25 cellular contexts compared by ENCODE assay signal in the genomic region with DNA sequence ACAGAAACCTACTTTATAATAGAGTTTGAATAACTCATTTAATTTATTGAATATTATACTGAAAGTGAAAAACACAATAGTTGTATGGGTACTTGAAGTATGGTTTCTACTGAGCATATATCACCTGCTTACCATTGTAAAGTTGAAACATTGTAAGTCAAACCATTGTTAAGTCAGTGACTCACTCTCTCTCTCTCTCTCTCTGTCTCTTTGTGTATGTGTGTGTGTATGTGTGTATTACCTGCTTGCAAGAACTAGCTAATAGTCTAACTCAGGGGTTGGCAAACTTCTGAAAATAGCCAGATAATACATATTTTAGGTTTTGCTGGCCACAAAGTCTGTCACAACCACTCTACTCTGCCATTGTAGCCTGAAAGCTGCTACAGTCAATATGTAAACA.
DNase-seq lines count a peak whose midpoint lies in the region; ATAC-seq and TF ChIP-seq lines count a peak whose summit lies in the region.
"Had no signal": no experiment of that assay in that cellular context is flagged by ENCODE, and none has a peak within 500 bp of the region (broad histone marks: within the 10 kb centered on the region; RNA-seq: fewer than 3 reads in every experiment).

No MANE protein-coding gene starts in this region.

- CTCF ChIA-PET in MCF 10A (lab: Yijun Ruan, JAX) = interaction anchor here (0.5 to 1.5 kb wide), 5 partner anchors 12 to 564 kb away, joined by 3 to 6 read pairs (median 3); no protein-coding TSS in a partner anchor
- CTCF ChIA-PET in mammary epithelial cell (lab: Charles Lee; ENCODE audit: low non-redundant PET) = no interaction called here

- H3K9ac ChIP-seq in mammary epithelial cell (ENCODE audit: insufficient read depth, low read length) = no peak overlapping the region

- no peaks in the 10 kb centered on the region for H3K36me3 Mint-ChIP-seq in MCF 10A (ENCODE audit: insufficient read depth, unreplicated experiment)
- H3K36me3 Mint-ChIP-seq: activated naive CD4-positive, alpha-beta T cell treated with anti-CD3 and anti-CD28 coated beads, Interleukin-2, amount 10 ng/mL, durations not matched to agents 7 days and 5 days; CD8-positive, alpha-beta T cell had no signal

- H3K27ac Mint-ChIP-seq in MCF 10A (ENCODE audit: low read depth, unreplicated experiment) = peak overlapping the region; percentile 33
- H3K27ac Mint-ChIP-seq: activated naive CD4-positive, alpha-beta T cell treated with anti-CD3 and anti-CD28 coated beads, Interleukin-2, amount 10 ng/mL, durations not matched to agents 7 days and 5 days; activated T-helper 1 cell treated with anti-CD3 and anti-CD28 coated beads, Interleukin-12 subunit alpha, Interleukin-12 subunit beta, Interleukin-2, Interleukin-4 antibody, amounts not matched to agents 30 ng/mL and 10 ng/mL and 1 ng/mL, durations not matched to agents 14 hours and 24 hours and 36 hours; CD8-positive, alpha-beta T cell; stimulated activated naive CD8-positive, alpha-beta T cell treated with anti-CD3 and anti-CD28 coated beads, Interleukin-15, amount 100 ng/mL, for 72 hours had no signal

- no peak overlapping the region for H3K4me3 Mint-ChIP-seq in MCF 10A (ENCODE audit: unreplicated experiment)
- H3K4me3 Mint-ChIP-seq: activated naive CD4-positive, alpha-beta T cell treated with anti-CD3 and anti-CD28 coated beads, Interleukin-2, amount 10 ng/mL, durations not matched to agents 7 days and 5 days; activated T-helper 1 cell treated with anti-CD3 and anti-CD28 coated beads, Interleukin-12 subunit alpha, Interleukin-12 subunit beta, Interleukin-2, Interleukin-4 antibody, amounts not matched to agents 30 ng/mL and 10 ng/mL and 1 ng/mL, durations not matched to agents 14 hours and 24 hours and 36 hours; CD8-positive, alpha-beta T cell; neural crest cell; stimulated activated naive CD8-positive, alpha-beta T cell treated with anti-CD3 and anti-CD28 coated beads, Interleukin-15, amount 100 ng/mL, for 72 hours had no signal

- H3K27ac ChIP-seq in breast epithelium (no peak overlapping the region), mammary epithelial cell (ENCODE audit: insufficient read depth, low read depth, low read length) (peak overlapping the region; percentile 91), foreskin keratinocyte (peak overlapping the region; percentile 56)
- H3K27ac ChIP-seq: Peyer's patch, thyroid gland had no signal

- H3K27me3 ChIP-seq in breast epithelium (no peaks in the 10 kb centered on the region), mammary epithelial cell (ENCODE audit: insufficient read depth, low read length) (no peaks in the 10 kb centered on the region), foreskin keratinocyte (no peaks in the 10 kb centered on the region)
- H3K27me3 ChIP-seq: gastroesophageal sphincter, Peyer's patch, sigmoid colon, thyroid gland had no signal

- DNase-seq in MCF 10A (ENCODE audit: unreplicated experiment) (peak; percentile 51), breast epithelium (ENCODE audit: low spot score in 2 of 2) (no peak), mammary epithelial cell (peak; percentile 76), foreskin keratinocyte (peak; percentile 76 to 84), NCI-H345 treated with DMSO at 0.1 percent for 48 hours (lab: John Stamatoyannopoulos, UW; ENCODE audit: unreplicated experiment) (no peak), GM10266 (ENCODE audit: extremely low spot score) (no peak), NCI-H2107 treated with DMSO at 0.1 percent for 48 hours (lab: John Stamatoyannopoulos, UW; ENCODE audit: unreplicated experiment) (no peak)
- DNase-seq: 8988T; activated CD4-positive, alpha-beta T cell treated with anti-CD3 and anti-CD28 coated beads for 4 hours; activated naive CD4-positive, alpha-beta T cell treated with anti-CD3 and anti-CD28 coated beads, Interleukin-2, amount 10 ng/mL, durations not matched to agents 7 days and 5 days; anterior cingulate cortex; CD8-positive, alpha-beta T cell; DMS 273 treated with DMSO at 0.1 percent for 48 hours; NCI-H146; NCI-H526; Peyer's patch; sigmoid colon; stimulated activated naive CD8-positive, alpha-beta T cell treated with anti-CD3 and anti-CD28 coated beads, Interleukin-15, amount 100 ng/mL, for 72 hours; T-helper 2 cell; thyroid gland had no signal

- H3K4me1 Mint-ChIP-seq in MCF 10A (ENCODE audit: insufficient read depth, unreplicated experiment) = peaks cover 18% of the 10 kb centered on the region
- H3K4me1 Mint-ChIP-seq: activated naive CD4-positive, alpha-beta T cell treated with anti-CD3 and anti-CD28 coated beads, Interleukin-2, amount 10 ng/mL, durations not matched to agents 7 days and 5 days; stimulated activated naive CD8-positive, alpha-beta T cell treated with anti-CD3 and anti-CD28 coated beads, Interleukin-15, amount 100 ng/mL, for 72 hours had no signal

- H3K36me3 ChIP-seq in breast epithelium = no peaks in the 10 kb centered on the region
- no peaks in the 10 kb centered on the region for H3K36me3 ChIP-seq in mammary epithelial cell (ENCODE audit: insufficient read depth, low read length)
- H3K36me3 ChIP-seq: gastroesophageal sphincter, Peyer's patch, sigmoid colon, thyroid gland had no signal

- ATAC-seq in foreskin keratinocyte = peak; percentile 79
- ATAC-seq in GM19452 (IDR thresholded peaks at IDR 0.05; ENCODE audit: unreplicated experiment) = no peak
- ATAC-seq: CD8-positive, alpha-beta T cell; gastroesophageal sphincter; stimulated activated naive CD8-positive, alpha-beta T cell treated with anti-CD3 and anti-CD28 coated beads, Interleukin-15, amount 100 ng/mL, for 72 hours had no signal

- peaks cover 4 to 7% of the 10 kb centered on the region in 2 donors for H3K9me3 ChIP-seq in breast epithelium
- no peaks in the 10 kb centered on the region for H3K9me3 ChIP-seq in mammary epithelial cell (replicated peaks; ENCODE audit: insufficient read depth, low read length)
- H3K9me3 ChIP-seq: gastroesophageal sphincter, Peyer's patch, sigmoid colon, thyroid gland had no signal

- peaks cover 21% of the 10 kb centered on the region for H3K9me3 Mint-ChIP-seq in MCF 10A (ENCODE audit: unreplicated experiment)

- intact Hi-C loops in MCF 10A (cut with micrococcal nuclease) = no loop called here
- intact Hi-C loops in breast epithelium (cut with DNase I; ENCODE audit: low total_unique reads) = no loop called here
- intact Hi-C loops in mammary epithelial cell (cut with micrococcal nuclease) = no loop called here

- dilution Hi-C loops in mammary epithelial cell (cut with HindIII; ENCODE audit: low sequenced_read_pairs) = no loop called here

- no peak for TF ChIP-seq CTCF in MCF 10A (IDR thresholded peaks at IDR 0.05; ENCODE audit: unreplicated experiment)
- TF ChIP-seq CTCF in breast epithelium (IDR thresholded peaks at IDR 0.05) = no peak
- TF ChIP-seq CTCF in mammary epithelial cell (conservative IDR thresholded peaks at IDR 0.05 in 1 of 2, IDR thresholded peaks at IDR 0.05 in 1 of 2; ENCODE audit: extremely low read depth in 1 of 2, insufficient read depth in 1 of 2, low read depth in 1 of 2, low read length in 2 of 2) = no peak
- no peak for TF ChIP-seq CTCF in foreskin keratinocyte (conservative IDR thresholded peaks at IDR 0.05)
- TF ChIP-seq CTCF in GM10266 (IDR thresholded peaks at IDR 0.05; ENCODE audit: control insufficient read depth, insufficient read depth, low read depth, missing control alignments) = no peak

- BruUV-seq in MCF 10A (replicated peaks; lab: Mats Ljungman, UMichigan) (no TSS peak), mammary epithelial cell (replicated peaks; lab: Mats Ljungman, UMichigan) (no TSS peak)

- H3K27me3 Mint-ChIP-seq in MCF 10A (ENCODE audit: insufficient read depth, unreplicated experiment) = no peaks in the 10 kb centered on the region
- H3K27me3 Mint-ChIP-seq: activated naive CD4-positive, alpha-beta T cell treated with anti-CD3 and anti-CD28 coated beads, Interleukin-2, amount 10 ng/mL, durations not matched to agents 7 days and 5 days; stimulated activated naive CD8-positive, alpha-beta T cell treated with anti-CD3 and anti-CD28 coated beads, Interleukin-15, amount 100 ng/mL, for 72 hours had no signal

- POLR2A ChIA-PET in MCF 10A (lab: Yijun Ruan, JAX) = interaction anchor here (0.5 to 2.4 kb wide), 7 partner anchors 8 to 267 kb away, joined by 3 to 19 read pairs (median 4); no protein-coding TSS in a partner anchor

- H4K20me1 ChIP-seq in mammary epithelial cell (ENCODE audit: insufficient read depth, low read length) = no peaks in the 10 kb centered on the region

- H2AFZ ChIP-seq in mammary epithelial cell (ENCODE audit: low read depth, low read length) = no peak overlapping the region

- in situ Hi-C loops in mammary epithelial cell (cut with MboI; ENCODE audit: low sequenced_read_pairs in 2 of 2) = no loop called here

- TF ChIP-seq POLR2A in breast epithelium (IDR thresholded peaks at IDR 0.05) = no peak

- H3K4me2 ChIP-seq in mammary epithelial cell (ENCODE audit: insufficient read depth, low read depth, low read length) = peak overlapping the region; percentile 24

- no peaks in the 10 kb centered on the region for H3K79me2 ChIP-seq in mammary epithelial cell (ENCODE audit: insufficient read depth, low read length)

- H3K4me3 ChIP-seq in breast epithelium (no peak overlapping the region), mammary epithelial cell (replicated peaks in 1 of 3; ENCODE audit: insufficient read depth in 1 of 3, low read depth in 2 of 3, low read length in 3 of 3) (no peak overlapping the region)
- H3K4me3 ChIP-seq: gastroesophageal sphincter, lung, Peyer's patch, sigmoid colon, thyroid gland had no signal

- H3K4me1 ChIP-seq in breast epithelium (no peaks in the 10 kb centered on the region), mammary epithelial cell (ENCODE audit: insufficient read depth, low read length) (peaks cover 20% of the 10 kb centered on the region), foreskin keratinocyte (peaks cover 14% of the 10 kb centered on the region)
- H3K4me1 ChIP-seq: Peyer's patch, thyroid gland had no signal

Comparison
In these comparisons a context has a peak if more than half of its experiments do, and no peak if none do; other contexts are left out.
1. DNase-seq: peak in MCF 10A (single experiment), mammary epithelial cell (single experiment) and foreskin keratinocyte (2 of 2); none in breast epithelium (0 of 2), NCI-H345 treated with DMSO at 0.1 percent for 48 hours (single experiment), GM10266 (single experiment) and NCI-H2107 treated with DMSO at 0.1 percent for 48 hours (single experiment).
2. H3K27ac ChIP-seq: peak in mammary epithelial cell (single experiment) and foreskin keratinocyte (single experiment); none in breast epithelium (0 of 2).